In genomic region chr17:3944485-3945388, GRCh38 we compare ENCODE assay signal across 8 cellular contexts. TPM values are rescaled to one million over a fixed set of nuclear protein-coding genes. Genes with fewer than 3 reads are reported as not detected.
DNase-seq lines count a peak whose midpoint lies in the region; TF ChIP-seq lines count a peak whose summit lies in the region.

No MANE protein-coding gene starts in this region.

- peak overlapping the region; percentile 33 for H3K4me3 Mint-ChIP-seq in type B pancreatic cell

- H3K9me3 ChIP-seq in muscle layer of colon (ENCODE audit: low read length), result no peaks in the 10 kb centered on the region

- DNase-seq in NCI-H2196 (lab: John Stamatoyannopoulos, UW; ENCODE audit: unreplicated experiment), result peak; percentile 6
- DNase-seq in NCI-H2196 treated with DMSO at 0.1 percent for 48 hours (lab: John Stamatoyannopoulos, UW; ENCODE audit: unreplicated experiment), result no peak
- DNase-seq in activated CD4-positive, alpha-beta T cell treated with anti-CD3 and anti-CD28 coated beads for 48 hours, result peak; percentile 57
- peak; percentile 77 for DNase-seq in epidermal melanocyte (ENCODE audit: insufficient read length, low spot score)
- peak; percentile 89 for DNase-seq in type B pancreatic cell (ENCODE audit: extremely low spot score, unreplicated experiment)
- no peak for DNase-seq in DMS153 treated with DMSO at 0.1 percent for 48 hours (lab: John Stamatoyannopoulos, UW; ENCODE audit: unreplicated experiment)
- no peak for DNase-seq in RKO (ENCODE audit: low spot score)

- H3K36me3 Mint-ChIP-seq in type B pancreatic cell, result peaks cover 3% of the 10 kb centered on the region

- peaks cover 6% of the 10 kb centered on the region for H3K4me1 Mint-ChIP-seq in type B pancreatic cell (ENCODE audit: unreplicated experiment)

- H3K36me3 ChIP-seq in muscle layer of colon (ENCODE audit: insufficient read depth, low read length), result no peaks in the 10 kb centered on the region

- no peaks in the 10 kb centered on the region for H3K27me3 ChIP-seq in muscle layer of colon (ENCODE audit: control insufficient read depth in 1 of 2, insufficient read depth in 2 of 2, low read length in 2 of 2)

- no peak overlapping the region for H3K27ac Mint-ChIP-seq in type B pancreatic cell

- peak overlapping the region in 1 of 2 donors; percentile 58 for H3K4me3 ChIP-seq in muscle layer of colon (ENCODE audit: low read depth in 1 of 2, low read length in 2 of 2)

- peaks cover 9% of the 10 kb centered on the region for H3K4me1 ChIP-seq in muscle layer of colon (ENCODE audit: insufficient read depth, low read length)

- no peak for TF ChIP-seq CTCF in type B pancreatic cell (conservative IDR thresholded peaks at IDR 0.05)

- no peaks in the 10 kb centered on the region for H3K9me3 Mint-ChIP-seq in type B pancreatic cell

- peaks cover 4% of the 10 kb centered on the region for H3K27me3 Mint-ChIP-seq in type B pancreatic cell

- H3K9ac ChIP-seq in muscle layer of colon (ENCODE audit: low read length), result no peak overlapping the region

- peak overlapping the region; percentile 63 for H3K27ac ChIP-seq in muscle layer of colon (ENCODE audit: low read depth, low read length)

RNA-seq across cellular contexts. Expression of gene ATP2A3, which starts 19.5 kb away (rescaled TPM):
- total RNA-seq in type B pancreatic cell (ENCODE audit: low replicate concordance), result 33.2 and 58.6 TPM in 2 replicates

RNA-seq across cellular contexts. Expression of gene P2RX1, which starts 28.5 kb away (rescaled TPM):
- 0.36 TPM in 1 of 2 replicates, not detected in the other for total RNA-seq in type B pancreatic cell (ENCODE audit: low replicate concordance)

RNA-seq across cellular contexts. Expression of gene CAMKK1, which starts 51.9 kb away (rescaled TPM):
- 0.83 and 2.7 TPM in 2 replicates for total RNA-seq in type B pancreatic cell (ENCODE audit: low replicate concordance)

Comparison
In these comparisons a context has a peak if more than half of its experiments do, and no peak if none do; other contexts are left out.
1. DNase-seq: peak in NCI-H2196 (single experiment), activated CD4-positive, alpha-beta T cell treated with anti-CD3 and anti-CD28 coated beads for 48 hours (single experiment), epidermal melanocyte (single experiment) and type B pancreatic cell (single experiment); none in NCI-H2196 treated with DMSO at 0.1 percent for 48 hours (single experiment), DMS153 treated with DMSO at 0.1 percent for 48 hours (single experiment) and RKO (single experiment).